In the genomic region with DNA sequence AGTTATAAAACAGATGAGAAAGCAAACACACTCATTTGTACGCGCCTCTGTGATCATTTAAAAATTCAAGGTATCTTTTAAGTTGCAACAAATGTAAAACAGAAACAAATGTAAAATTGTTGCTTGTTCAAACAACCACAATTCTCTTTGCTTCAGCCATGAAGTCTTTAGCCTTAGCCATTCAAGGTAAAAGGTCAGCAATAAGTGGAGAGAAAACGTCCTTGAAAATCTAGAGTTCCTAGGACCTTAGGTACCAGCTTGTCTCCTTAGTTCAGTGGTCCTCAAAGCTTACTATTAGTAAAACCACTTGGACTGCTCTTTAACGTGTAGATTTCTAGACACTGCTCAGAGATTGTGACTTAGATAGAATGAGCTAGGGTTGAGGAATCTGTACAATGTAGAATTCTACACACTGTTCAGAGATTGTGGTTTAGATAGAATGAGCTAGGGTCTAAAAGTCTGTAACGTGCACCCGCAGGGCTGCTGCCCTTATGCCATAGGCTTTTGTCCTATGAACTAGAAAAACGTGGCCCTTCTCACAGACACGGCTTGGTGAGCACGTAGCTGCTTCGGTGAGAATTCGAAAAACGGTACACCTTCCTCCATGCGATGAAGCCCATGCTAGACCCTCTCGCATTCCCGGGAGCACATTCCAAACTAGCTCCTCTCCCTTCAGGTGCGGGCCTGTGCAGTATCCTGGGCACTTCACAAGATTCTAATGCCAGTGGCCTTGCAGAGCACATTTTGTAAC, we compare ENCODE assay signal across 8 cellular contexts. TPM values are rescaled to one million over a fixed set of nuclear protein-coding genes. Genes with fewer than 3 reads are reported as not detected.
DNase-seq lines count a peak whose midpoint lies in the region; FAIRE-seq and TF ChIP-seq lines count a peak whose summit lies in the region.

No MANE protein-coding gene starts in this region.

- H3K9ac ChIP-seq in BLaER1 (no peak overlapping the region), liver (ENCODE audit: low read depth in 1 of 2, low read length in 2 of 2) (peak overlapping the region; percentile 33 to 80)

- peaks cover 19% of the 10 kb centered on the region for H3K27me3 ChIP-seq in BLaER1
- H3K27me3 ChIP-seq in liver (ENCODE audit: control insufficient read depth in 4 of 4, insufficient read depth in 4 of 4, low read length in 3 of 4) = no peaks in the 10 kb centered on the region
- H3K27me3 ChIP-seq in MG63 = no peaks in the 10 kb centered on the region

- TF ChIP-seq CTCF in liver (IDR thresholded peaks at IDR 0.05; ENCODE audit: low read depth, low read length, missing input control) = no peak

- FAIRE-seq in HTR-8/SVneo (lab: Jason Lieb, UNC) = no peak

- H3K4me3 ChIP-seq in BLaER1 = no peak overlapping the region
- peak overlapping the region; percentile 30 to 56 (median 40) for H3K4me3 ChIP-seq in liver (ENCODE audit: low read depth in 1 of 3, low read length in 3 of 3)
- no peak overlapping the region for H3K4me3 ChIP-seq in MG63

- H3K4me1 ChIP-seq in BLaER1 = peaks cover 47% of the 10 kb centered on the region
- peaks cover 0 to 9% (median 5%) of the 10 kb centered on the region in 4 donors for H3K4me1 ChIP-seq in liver (ENCODE audit: control insufficient read depth in 4 of 4, insufficient read depth in 4 of 4, low read length in 3 of 4)

- no peak for TF ChIP-seq RAD21 in liver (IDR thresholded peaks at IDR 0.05)

- H3K27ac ChIP-seq in BLaER1 (peak overlapping the region; percentile 9; the same call in 1 of the 2 replicates), liver (ENCODE audit: low read depth in 1 of 2, low read length in 2 of 2) (peak overlapping the region; percentile 25 to 72)

- H3K4me2 ChIP-seq in BLaER1 = peak overlapping the region; percentile 60

- DNase-seq in HTR-8/SVneo (ENCODE audit: insufficient read length, low spot score) (peak; percentile 37), ACHN (no peak), NCI-H1417 treated with DMSO at 0.1 percent for 48 hours (lab: John Stamatoyannopoulos, UW) (no peak), midbrain (lab: John Stamatoyannopoulos, UW) (no peak), MG63 (no peak)
- peak; percentile 45 to 58 for DNase-seq in activated CD4-positive, alpha-beta T cell treated with anti-CD3 and anti-CD28 coated beads, Interleukin-2, amount 50 U/mL, for 48 hours

- H4K20me1 ChIP-seq in BLaER1 = no peaks in the 10 kb centered on the region

- H3K36me3 ChIP-seq in BLaER1 (no peaks in the 10 kb centered on the region), liver (ENCODE audit: control insufficient read depth in 4 of 4, insufficient read depth in 3 of 4, low read depth in 1 of 4, low read length in 3 of 4) (no peaks in the 10 kb centered on the region), MG63 (no peaks in the 10 kb centered on the region)

- in situ Hi-C loops in ACHN (cut with HindIII; ENCODE audit: low pct_ligation_motif_present, low pct_unique_long_range_greater_than_20kb, low sequenced_read_pairs) = no loop called here

- H3K9me3 ChIP-seq in BLaER1 (no peaks in the 10 kb centered on the region), liver (ENCODE audit: control insufficient read depth in 4 of 4, low read length in 3 of 4) (no peaks in the 10 kb centered on the region), MG63 (no peaks in the 10 kb centered on the region)

- WGBS in liver = 71% methylated on average over 16 of the region's 16 CpGs

TF ChIP-seq in liver, 16 proteins besides CTCF, POLR2A, EP300 and RAD21:
- TF ChIP-seq YY1 (IDR thresholded peaks at IDR 0.05) (no peak), TAF1 (conservative IDR thresholded peaks at IDR 0.05) (no peak), HNF4A (conservative IDR thresholded peaks at IDR 0.05) (no peak)
TF ChIP-seq in liver: peak in this region for 0.

RNA-seq across cellular contexts. Expression of a gene that starts 1.7 kb away (rescaled TPM):
- total RNA-seq in liver = 10 to 100 TPM in 1 of 2 donors, 1 to 10 TPM in 1; 9.9 to 63.2 TPM
- polyA plus RNA-seq in liver = 10 to 100 TPM in 1 of 2 donors, 1 to 10 TPM in 1; 8.1 to 18.6 TPM
- not detected in 2 replicates for total RNA-seq in MG63 (2014; rRNA removed; shearing (Covaris generic); ENCODE audit: low replicate concordance)

Comparison
In these comparisons a context has a peak if more than half of its experiments do, and no peak if none do; other contexts are left out.
1. H3K4me3 ChIP-seq: peak in liver (3 of 3); none in BLaER1 (single experiment) and MG63 (single experiment).
2. DNase-seq: peak in HTR-8/SVneo (single experiment) and activated CD4-positive, alpha-beta T cell treated with anti-CD3 and anti-CD28 coated beads, Interleukin-2, amount 50 U/mL, for 48 hours (2 of 2); none in ACHN (single experiment), NCI-H1417 treated with DMSO at 0.1 percent for 48 hours (single experiment), midbrain (single experiment) and MG63 (single experiment).
3. RNA of a gene that starts 1.7 kb away (total RNA-seq): 9.9 to 63.2 TPM in liver; not detected in MG63; every median in the first group is over 10 times any median in the second.